Comparison of ENCODE assay signal across 35 cellular contexts in the genomic region with DNA sequence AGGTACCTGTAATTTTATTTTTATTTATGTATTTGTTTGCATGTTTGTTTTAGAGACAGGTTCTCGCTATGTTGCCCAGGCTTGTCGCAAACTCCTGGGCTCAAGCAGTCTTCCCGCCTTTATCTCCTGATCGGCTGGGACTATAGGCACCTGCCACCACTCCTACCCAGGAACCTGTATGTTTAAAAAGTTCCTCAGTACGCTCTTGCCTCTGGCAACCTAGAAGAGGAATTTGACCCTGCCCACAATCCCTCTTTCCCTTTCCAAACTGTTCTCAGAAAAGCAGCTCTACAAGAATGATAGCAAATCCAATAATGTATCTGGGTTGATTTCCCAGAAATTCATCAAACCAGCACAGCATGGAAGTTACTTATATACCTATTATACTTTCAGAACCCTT.
"Had no signal": no experiment of that assay in that cellular context is flagged by ENCODE, and none has a peak within 500 bp of the region (broad histone marks: within the 10 kb centered on the region; RNA-seq: fewer than 3 reads in every experiment).

No MANE protein-coding gene starts in this region.

- H3K36me3 Mint-ChIP-seq: activated naive CD8-positive, alpha-beta T cell had no signal

- H3K4me3 Mint-ChIP-seq: activated CD4-positive, alpha-beta T cell treated with anti-CD3 and anti-CD28 coated beads for 36 hours; activated CD8-positive, alpha-beta T cell treated with anti-CD3 and anti-CD28 coated beads for 36 hours; activated naive CD8-positive, alpha-beta T cell; activated T-cell treated with anti-CD3 and anti-CD28 coated beads, Interleukin-2, amount 50 U/mL, for 4 hours; activated T-helper 17 cell treated with anti-CD3 and anti-CD28 coated beads, Interleukin-2, amount 50 U/mL, for 72 hours; central memory CD8-positive, alpha-beta T cell; dendritic cell treated with granulocyte-macrophage colony-stimulating factor and Interleukin-4, amounts not matched to agents 40 ng/mL and 50 ng/mL, for 4 days; endodermal cell; T-helper 17 cell; T-helper 2 cell treated with Interferon-gamma antibody and Interleukin-4, amounts not matched to agents 5 μg/mL and 100 μg/mL, for 36 hours had no signal

- H3K27ac Mint-ChIP-seq: activated CD4-positive, alpha-beta T cell treated with anti-CD3 and anti-CD28 coated beads for 36 hours; activated CD8-positive, alpha-beta T cell treated with anti-CD3 and anti-CD28 coated beads for 36 hours; activated naive CD8-positive, alpha-beta T cell; activated T-helper 17 cell treated with anti-CD3 and anti-CD28 coated beads, Interleukin-2, amount 50 U/mL, for 72 hours; dendritic cell treated with granulocyte-macrophage colony-stimulating factor and Interleukin-4, amounts not matched to agents 40 ng/mL and 50 ng/mL, for 4 days; endodermal cell; T-helper 17 cell; T-helper 2 cell treated with Interferon-gamma antibody and Interleukin-4, amounts not matched to agents 5 μg/mL and 100 μg/mL, for 36 hours had no signal

- FAIRE-seq: astrocyte, bronchial epithelial cell had no signal

- DNase-seq: activated CD4-positive, alpha-beta T cell treated with anti-CD3 and anti-CD28 coated beads for 36 hours; activated CD4-positive, alpha-beta T cell treated with anti-CD3 and anti-CD28 coated beads, Interleukin-2, amount 50 U/mL, for 1 hour; activated CD4-positive, alpha-beta T cell treated with anti-CD3 and anti-CD28 coated beads, Interleukin-2, amount 50 U/mL, for 48 hours; activated CD4-positive, CD25-positive, alpha-beta regulatory T cell; activated CD4-positive, CD25-positive, alpha-beta regulatory T cell treated with anti-CD3 and anti-CD28 coated beads, Interleukin-2, amount 50 U/mL, for 72 hours; activated CD8-positive, alpha-beta memory T cell treated with anti-CD3 and anti-CD28 coated beads for 24 hours; activated CD8-positive, alpha-beta T cell treated with anti-CD3 and anti-CD28 coated beads for 36 hours; activated effector memory CD4-positive, alpha-beta T cell treated with Interleukin-2 at 50 U/mL for 16 hours; activated gamma-delta T cell treated with Interleukin-2 at 50 U/mL for 16 hours; activated naive CD4-positive, alpha-beta T cell treated with anti-CD3 and anti-CD28 coated beads, Interleukin-2, amount 50 U/mL, for 16 hours; activated naive CD4-positive, alpha-beta T cell treated with Interleukin-2 at 50 U/mL for 16 hours; activated T-cell treated with anti-CD3 and anti-CD28 coated beads, Interleukin-2, amount 50 U/mL, for 4 hours; amniotic stem cell; anterior cingulate cortex; brain microvascular endothelial cell; dorsolateral prefrontal cortex; effector memory CD4-positive, alpha-beta T cell; endodermal cell; foreskin fibroblast; gastrocnemius medialis; glutamatergic neuron; heart left ventricle; T-helper 1 cell; T-helper 17 cell; T1000; WERI-Rb-1 had no signal

- H3K9me3 ChIP-seq: gastrocnemius medialis, heart left ventricle had no signal

- H3K9me3 Mint-ChIP-seq: activated CD8-positive, alpha-beta T cell treated with anti-CD3 and anti-CD28 coated beads for 36 hours; activated T-cell treated with anti-CD3 and anti-CD28 coated beads, Interleukin-2, amount 50 U/mL, for 4 hours; activated T-helper 17 cell treated with anti-CD3 and anti-CD28 coated beads, Interleukin-2, amount 50 U/mL, for 72 hours; central memory CD8-positive, alpha-beta T cell; dendritic cell treated with granulocyte-macrophage colony-stimulating factor and Interleukin-4, amounts not matched to agents 40 ng/mL and 50 ng/mL, for 4 days; endodermal cell; T-helper 2 cell treated with Interferon-gamma antibody and Interleukin-4, amounts not matched to agents 5 μg/mL and 100 μg/mL, for 36 hours had no signal

- H3K4me1 ChIP-seq: gastrocnemius medialis had no signal

- H3K4me1 Mint-ChIP-seq: activated CD4-positive, alpha-beta T cell treated with anti-CD3 and anti-CD28 coated beads for 36 hours; activated T-helper 17 cell treated with anti-CD3 and anti-CD28 coated beads, Interleukin-2, amount 50 U/mL, for 72 hours; central memory CD8-positive, alpha-beta T cell had no signal

- H3K27ac ChIP-seq: brain microvascular endothelial cell, coronary artery, dorsolateral prefrontal cortex, gastrocnemius medialis, heart left ventricle, WERI-Rb-1 had no signal

- H3K4me3 ChIP-seq: coronary artery, dorsolateral prefrontal cortex, gastrocnemius medialis, heart left ventricle had no signal

- H3K27me3 ChIP-seq: brain microvascular endothelial cell, dorsolateral prefrontal cortex, gastrocnemius medialis, heart left ventricle had no signal

- H3K36me3 ChIP-seq: brain microvascular endothelial cell, gastrocnemius medialis, heart left ventricle, WERI-Rb-1 had no signal

- ATAC-seq: activated CD4-positive, alpha-beta T cell treated with anti-CD3 and anti-CD28 coated beads for 36 hours; activated CD8-positive, alpha-beta T cell treated with anti-CD3 and anti-CD28 coated beads for 36 hours; activated T-cell treated with anti-CD3 and anti-CD28 coated beads, Interleukin-2, amount 50 U/mL, for 4 hours; activated T-helper 17 cell treated with anti-CD3 and anti-CD28 coated beads, Interleukin-2, amount 50 U/mL, for 72 hours; esophagus mucosa; gastrocnemius medialis; heart left ventricle; T-helper 17 cell had no signal

- H3K27me3 Mint-ChIP-seq: activated CD4-positive, alpha-beta T cell treated with anti-CD3 and anti-CD28 coated beads for 36 hours; activated CD8-positive, alpha-beta T cell treated with anti-CD3 and anti-CD28 coated beads for 36 hours; central memory CD8-positive, alpha-beta T cell; dendritic cell treated with granulocyte-macrophage colony-stimulating factor and Interleukin-4, amounts not matched to agents 40 ng/mL and 50 ng/mL, for 4 days had no signal
